1 cellular context compared by ENCODE assay signal in the genomic region with DNA sequence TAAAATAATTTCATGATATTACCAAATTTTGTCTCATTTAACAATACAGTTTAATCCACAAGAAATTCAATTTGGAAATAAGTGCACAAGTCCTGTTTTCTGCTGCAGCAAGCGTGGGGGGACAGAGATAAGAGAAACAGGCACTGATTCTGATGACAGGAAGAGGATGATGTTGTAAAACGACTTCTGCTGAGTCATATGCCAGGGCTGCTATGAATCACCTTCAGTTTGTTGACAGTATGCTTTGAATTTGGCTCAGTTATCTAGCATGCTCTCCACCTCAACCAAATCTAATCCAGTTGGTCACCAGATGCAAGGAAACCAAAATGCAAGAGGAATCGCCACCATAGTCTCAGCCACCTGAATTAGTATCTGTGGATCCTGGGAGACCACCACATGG.
TF ChIP-seq lines count a peak whose summit lies in the region.

No MANE protein-coding gene starts in this region.

TF ChIP-seq in HCT116, 20 proteins besides CTCF, POLR2A, EP300 and RAD21:
- TF ChIP-seq, protein P1, sequence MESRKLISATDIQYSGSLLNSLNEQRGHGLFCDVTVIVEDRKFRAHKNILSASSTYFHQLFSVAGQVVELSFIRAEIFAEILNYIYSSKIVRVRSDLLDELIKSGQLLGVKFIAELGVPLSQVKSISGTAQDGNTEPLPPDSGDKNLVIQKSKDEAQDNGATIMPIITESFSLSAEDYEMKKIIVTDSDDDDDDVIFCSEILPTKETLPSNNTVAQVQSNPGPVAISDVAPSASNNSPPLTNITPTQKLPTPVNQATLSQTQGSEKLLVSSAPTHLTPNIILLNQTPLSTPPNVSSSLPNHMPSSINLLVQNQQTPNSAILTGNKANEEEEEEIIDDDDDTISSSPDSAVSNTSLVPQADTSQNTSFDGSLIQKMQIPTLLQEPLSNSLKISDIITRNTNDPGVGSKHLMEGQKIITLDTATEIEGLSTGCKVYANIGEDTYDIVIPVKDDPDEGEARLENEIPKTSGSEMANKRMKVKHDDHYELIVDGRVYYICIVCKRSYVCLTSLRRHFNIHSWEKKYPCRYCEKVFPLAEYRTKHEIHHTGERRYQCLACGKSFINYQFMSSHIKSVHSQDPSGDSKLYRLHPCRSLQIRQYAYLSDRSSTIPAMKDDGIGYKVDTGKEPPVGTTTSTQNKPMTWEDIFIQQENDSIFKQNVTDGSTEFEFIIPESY (IDR thresholded peaks at IDR 0.05; ENCODE audit: extremely low read depth, insufficient replicate concordance, low read length): no peak
- TF ChIP-seq TCF7L2 (IDR thresholded peaks at IDR 0.05; ENCODE audit: borderline replicate concordance, extremely low read depth, insufficient read depth, insufficient read length): no peak
- TF ChIP-seq EZH2 (IDR thresholded peaks at IDR 0.05): no peak
- TF ChIP-seq SIN3A (IDR thresholded peaks at IDR 0.05; ENCODE audit: low read depth): no peak
- TF ChIP-seq POLR2AphosphoS5 (IDR thresholded peaks at IDR 0.05; ENCODE audit: low read depth, low read length): no peak
